Comparison of ENCODE assay signal across 19 cellular contexts in the genomic region with DNA sequence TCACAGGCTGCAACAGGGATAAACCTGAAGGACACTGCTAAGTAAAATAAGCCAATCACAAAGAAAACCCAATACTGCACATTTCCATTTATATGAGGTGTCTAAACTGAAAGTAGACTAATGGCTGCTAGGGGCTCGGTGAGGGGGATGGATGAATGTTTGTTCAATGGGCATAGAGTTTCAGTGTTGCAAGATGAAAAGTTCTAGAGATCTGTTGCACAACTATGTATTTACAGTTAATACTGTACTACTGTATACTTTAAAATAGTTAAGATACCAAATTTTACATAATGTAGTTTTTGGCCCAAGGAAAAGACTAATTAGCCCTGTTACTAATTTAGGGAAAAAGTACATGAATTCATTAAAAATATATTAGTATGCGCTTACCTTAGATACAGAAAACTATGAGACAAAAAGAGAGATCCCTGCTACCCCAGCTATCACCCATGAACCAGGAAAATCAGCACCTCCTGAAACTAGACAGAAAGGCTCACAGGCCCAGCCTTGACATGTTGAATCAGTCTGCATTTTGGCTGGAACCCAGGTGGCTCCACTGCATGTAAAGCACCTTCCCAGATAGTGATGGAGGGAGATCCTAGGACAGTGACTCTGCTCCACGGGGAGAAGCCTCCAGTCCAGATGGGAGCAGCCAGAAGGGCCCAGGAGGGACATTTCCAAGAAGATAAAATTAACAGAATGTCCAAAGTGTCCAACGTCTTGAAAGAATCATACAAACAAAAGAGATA. TPM values are rescaled to one million over a fixed set of nuclear protein-coding genes. Genes with fewer than 3 reads are reported as not detected.
DNase-seq lines count a peak whose midpoint lies in the region; ATAC-seq and TF ChIP-seq lines count a peak whose summit lies in the region.
"Had no signal": no experiment of that assay in that cellular context is flagged by ENCODE, and none has a peak within 500 bp of the region (broad histone marks: within the 10 kb centered on the region; RNA-seq: fewer than 3 reads in every experiment).

No MANE protein-coding gene starts in this region.

- no peak overlapping the region for H3K4me3 ChIP-seq in coronary artery
- no peak overlapping the region for H3K4me3 ChIP-seq in sigmoid colon
- H3K4me3 ChIP-seq in ovary: no peak overlapping the region
- H3K4me3 ChIP-seq: A549 had no signal

- WGBS in sigmoid colon, 2 donors: 69 to 85% methylated on average over 4 of the region's 4 CpGs
- WGBS in ovary, 3 donors: 44 to 64% (median 51%) methylated on average over 4 of the region's 4 CpGs

- H3K27me3 ChIP-seq in sigmoid colon (no peaks in the 10 kb centered on the region), ovary (no peaks in the 10 kb centered on the region)

- no peaks in the 10 kb centered on the region for H3K27me3 Mint-ChIP-seq in activated CD8-positive, alpha-beta memory T cell treated with anti-CD3 and anti-CD28 coated beads, Interleukin-2, amount 10 ng/mL, durations not matched to agents 7 days and 5 days
- H3K27me3 Mint-ChIP-seq: CD4-positive, alpha-beta memory T cell had no signal

- CTCF ChIA-PET in activated CD8-positive, alpha-beta memory T cell treated with anti-CD3 and anti-CD28 coated beads, Interleukin-2, amount 10 ng/mL, durations not matched to agents 7 days and 5 days (lab: Charles Lee): interaction anchor here (1.4 to 8.4 kb wide), 8 partner anchors 9 to 96 kb away, joined by 4 to 89 read pairs (median 27); no protein-coding TSS in a partner anchor

- H3K36me3 ChIP-seq in sigmoid colon (no peaks in the 10 kb centered on the region), ovary (no peaks in the 10 kb centered on the region)

- H3K4me1 Mint-ChIP-seq in activated CD8-positive, alpha-beta memory T cell treated with anti-CD3 and anti-CD28 coated beads, Interleukin-2, amount 10 ng/mL, durations not matched to agents 7 days and 5 days: peaks cover 8% of the 10 kb centered on the region

- H3K27ac Mint-ChIP-seq in activated CD8-positive, alpha-beta memory T cell treated with anti-CD3 and anti-CD28 coated beads, Interleukin-2, amount 10 ng/mL, durations not matched to agents 7 days and 5 days: no peak overlapping the region
- H3K27ac Mint-ChIP-seq: HFFc6 had no signal

- H3K9me3 Mint-ChIP-seq in activated CD8-positive, alpha-beta memory T cell treated with anti-CD3 and anti-CD28 coated beads, Interleukin-2, amount 10 ng/mL, durations not matched to agents 7 days and 5 days (ENCODE audit: low read depth): no peaks in the 10 kb centered on the region
- H3K9me3 Mint-ChIP-seq: HFFc6 had no signal

- H3K4me1 ChIP-seq in sigmoid colon: no peaks in the 10 kb centered on the region
- no peaks in the 10 kb centered on the region for H3K4me1 ChIP-seq in ovary (ENCODE audit: insufficient read depth)
- H3K4me1 ChIP-seq: A549 had no signal

- DNase-seq in DMS 273 (lab: John Stamatoyannopoulos, UW; ENCODE audit: unreplicated experiment) (peak; percentile 50), DMS 273 treated with DMSO at 0.1 percent for 48 hours (lab: John Stamatoyannopoulos, UW) (no peak), coronary artery (ENCODE audit: low spot score) (peak; percentile 40), sigmoid colon (peak; percentile 52), ovary (no peak), NCI-H2227 (lab: John Stamatoyannopoulos, UW; ENCODE audit: unreplicated experiment) (no peak)
- DNase-seq in activated CD8-positive, alpha-beta memory T cell treated with anti-CD3 and anti-CD28 coated beads, Interleukin-2, amount 10 ng/mL, durations not matched to agents 7 days and 5 days: peak; percentile 19
- DNase-seq in activated CD8-positive, alpha-beta memory T cell treated with anti-CD3 and anti-CD28 coated beads, Interleukin-2, amount 50 U/mL, for 4 hours: no peak
- DNase-seq: AML-193; CD4-positive, alpha-beta memory T cell; DMS79; GF-D8; GOT3; H7; HFFc6 had no signal

- H3K9me3 ChIP-seq in sigmoid colon: no peaks in the 10 kb centered on the region
- no peaks in the 10 kb centered on the region for H3K9me3 ChIP-seq in ovary
- H3K9me3 ChIP-seq: A549 had no signal

- H3K36me3 Mint-ChIP-seq in activated CD8-positive, alpha-beta memory T cell treated with anti-CD3 and anti-CD28 coated beads, Interleukin-2, amount 10 ng/mL, durations not matched to agents 7 days and 5 days: peaks cover 15% of the 10 kb centered on the region

- TF ChIP-seq POLR2A in sigmoid colon (IDR thresholded peaks at IDR 0.05): no peak
- no peak for TF ChIP-seq POLR2A in ovary (IDR thresholded peaks at IDR 0.05)

- intact Hi-C loops in sigmoid colon (cut with DNase I): loop anchor here (2.0 to 10.0 kb wide), 3 partner anchors 55 to 205 kb away; a partner anchor contains a TSS
- intact Hi-C loops in ovary (cut with DNase I): no loop called here

- no peak overlapping the region for H3K4me3 Mint-ChIP-seq in activated CD8-positive, alpha-beta memory T cell treated with anti-CD3 and anti-CD28 coated beads, Interleukin-2, amount 10 ng/mL, durations not matched to agents 7 days and 5 days
- H3K4me3 Mint-ChIP-seq: CD4-positive, alpha-beta memory T cell; HFFc6 had no signal

- TF ChIP-seq EP300 in sigmoid colon (IDR thresholded peaks at IDR 0.05): no peak
- TF ChIP-seq EP300 in ovary (IDR thresholded peaks at IDR 0.05): no peak

- H3K27ac ChIP-seq in coronary artery (no peak overlapping the region), sigmoid colon (no peak overlapping the region), ovary (no peak overlapping the region)
- H3K27ac ChIP-seq: 22Rv1, A549, C4-2B had no signal

- no peak for ATAC-seq in activated CD8-positive, alpha-beta memory T cell treated with anti-CD3 and anti-CD28 coated beads, Interleukin-2, amount 10 ng/mL, durations not matched to agents 7 days and 5 days
- ATAC-seq: A549, HCT116 had no signal

- TF ChIP-seq CTCF in coronary artery (IDR thresholded peaks at IDR 0.05): no peak
- TF ChIP-seq CTCF in sigmoid colon (IDR thresholded peaks at IDR 0.05): no peak
- TF ChIP-seq CTCF in ovary (IDR thresholded peaks at IDR 0.05): no peak

RNA-seq across cellular contexts. Expression of a gene that starts 16.1 kb away (rescaled TPM):
- 100 to 1,000 TPM; 300 to 444 TPM for total RNA-seq in activated CD8-positive, alpha-beta memory T cell treated with anti-CD3 and anti-CD28 coated beads, Interleukin-2, amount 10 ng/mL, durations not matched to agents 7 days and 5 days
- total RNA-seq in sigmoid colon (10 to 100 TPM; 33.4 to 74.2 (median 38.5) TPM), ovary (10 to 100 TPM; 16.3 to 43.4 (median 29.6) TPM)
- polyA plus RNA-seq in sigmoid colon (100 to 1,000 TPM in 1 of 3 donors, 10 to 100 TPM in 2; 43.2 to 504 (median 70.7) TPM), ovary (10 to 100 TPM; 16.8 to 61.6 TPM)

RNA-seq across cellular contexts. Expression of a gene that starts 58.4 kb away (rescaled TPM):
- 10 to 100 TPM; 14.1 to 16.1 TPM for total RNA-seq in activated CD8-positive, alpha-beta memory T cell treated with anti-CD3 and anti-CD28 coated beads, Interleukin-2, amount 10 ng/mL, durations not matched to agents 7 days and 5 days
- total RNA-seq in sigmoid colon: not detected
- polyA plus RNA-seq in sigmoid colon: under 1 TPM in 1 of 3 donors, not detected in 2; 0.03 TPM
- under 1 TPM in 2 of 7 donors, not detected in 5; 0.24 to 0.25 TPM for total RNA-seq in ovary
- under 1 TPM in 1 of 2 donors, not detected in 1; 0.13 TPM for polyA plus RNA-seq in ovary
- total RNA-seq: CD4-positive, alpha-beta memory T cell; HFFc6 had no signal

Comparison
In these comparisons a context has a peak if more than half of its experiments do, and no peak if none do; other contexts are left out.
1. DNase-seq: peak in DMS 273 (single experiment), activated CD8-positive, alpha-beta memory T cell treated with anti-CD3 and anti-CD28 coated beads, Interleukin-2, amount 10 ng/mL, durations not matched to agents 7 days and 5 days (single experiment), coronary artery (single experiment) and sigmoid colon (single experiment); none in DMS 273 treated with DMSO at 0.1 percent for 48 hours (single experiment), activated CD8-positive, alpha-beta memory T cell treated with anti-CD3 and anti-CD28 coated beads, Interleukin-2, amount 50 U/mL, for 4 hours (single experiment), ovary (0 of 5) and NCI-H2227 (single experiment).
2. RNA of a gene that starts 16.1 kb away (total RNA-seq): 300 to 444 TPM in activated CD8-positive, alpha-beta memory T cell treated with anti-CD3 and anti-CD28 coated beads, Interleukin-2, amount 10 ng/mL, durations not matched to agents 7 days and 5 days; 33.4 to 74.2 TPM in sigmoid colon and 16.3 to 43.4 TPM in ovary; every median in the first group is over 4 times any median in the second.
3. RNA of a gene that starts 58.4 kb away (total RNA-seq): 14.1 to 16.1 TPM in activated CD8-positive, alpha-beta memory T cell treated with anti-CD3 and anti-CD28 coated beads, Interleukin-2, amount 10 ng/mL, durations not matched to agents 7 days and 5 days; not detected in sigmoid colon and 0.24 to 0.25 TPM in ovary; every median in the first group is over 10 times any median in the second.